16 cellular contexts compared by ENCODE assay signal in the genomic region with DNA sequence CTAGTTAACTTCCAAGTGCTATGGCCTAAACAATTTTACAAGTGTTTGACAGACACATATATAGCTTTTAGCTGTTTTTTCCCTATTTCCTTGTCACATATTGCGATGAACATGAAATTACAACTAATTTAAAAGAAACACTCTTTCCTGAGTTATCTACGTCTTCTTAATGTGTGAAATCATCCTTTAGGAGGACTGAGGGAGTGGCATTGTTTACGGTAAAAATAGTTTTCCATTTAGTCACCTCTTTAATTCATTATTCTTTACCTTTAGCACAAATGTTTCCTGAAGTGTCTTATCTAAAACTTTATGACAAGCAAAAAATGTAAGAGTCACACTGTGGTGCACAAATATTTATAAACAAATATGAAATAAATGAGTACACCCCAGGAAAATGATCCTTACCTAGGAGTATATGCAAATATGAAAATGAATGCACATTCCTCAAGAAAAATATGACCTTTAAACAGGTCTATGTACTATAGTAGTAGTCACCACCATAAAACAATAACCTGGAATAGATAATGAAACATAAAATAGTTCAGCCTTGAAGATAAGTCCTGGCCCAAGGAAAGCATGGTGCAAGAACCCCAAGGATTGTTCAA.
DNase-seq lines count a peak whose midpoint lies in the region; ATAC-seq, FAIRE-seq and TF ChIP-seq lines count a peak whose summit lies in the region.
"Had no signal": no experiment of that assay in that cellular context is flagged by ENCODE, and none has a peak within 500 bp of the region (broad histone marks: within the 10 kb centered on the region; RNA-seq: fewer than 3 reads in every experiment).

No MANE protein-coding gene starts in this region.

- TF ChIP-seq CTCF in PC-3 (conservative IDR thresholded peaks at IDR 0.05; ENCODE audit: low read depth, low read length) (no peak), colonic mucosa (IDR thresholded peaks at IDR 0.05) (no peak), transverse colon (IDR thresholded peaks at IDR 0.05) (no peak), upper lobe of left lung (IDR thresholded peaks at IDR 0.05) (no peak)

- H3K27ac ChIP-seq in PC-3 (ENCODE audit: low read length) = peak overlapping the region; percentile 54
- H3K27ac ChIP-seq in colonic mucosa = peak overlapping the region; percentile 60
- peak overlapping the region; percentile 17 to 80 (median 61) for H3K27ac ChIP-seq in transverse colon
- no peak overlapping the region for H3K27ac ChIP-seq in upper lobe of left lung
- H3K27ac ChIP-seq: KMS-11 had no signal

- H3K27me3 ChIP-seq in PC-3 (ENCODE audit: low read length) = no peaks in the 10 kb centered on the region
- H3K27me3 ChIP-seq in colonic mucosa = no peaks in the 10 kb centered on the region
- H3K27me3 ChIP-seq in transverse colon = no peaks in the 10 kb centered on the region
- no peaks in the 10 kb centered on the region for H3K27me3 ChIP-seq in upper lobe of left lung

- no peaks in the 10 kb centered on the region for H3F3A ChIP-seq in PC-3 (ENCODE audit: low read length, unreplicated experiment)

- POLR2A ChIA-PET in PC-3 (lab: Charles Lee; ENCODE audit: unreplicated experiment) = no interaction called here

- 50 to 57% methylated on average over 3 of the region's 3 CpGs for WGBS in transverse colon (ENCODE audit: low coverage in 1 of 2), 2 donors
- 80 to 81% methylated on average over 3 of the region's 3 CpGs for WGBS in upper lobe of left lung, 2 donors

- no peak for TF ChIP-seq POLR2A in GM12892 (IDR thresholded peaks at IDR 0.05; ENCODE audit: low read depth, low read length)
- TF ChIP-seq POLR2A in transverse colon (IDR thresholded peaks at IDR 0.05) = no peak
- no peak for TF ChIP-seq POLR2A in upper lobe of left lung (IDR thresholded peaks at IDR 0.05)

- H3K4me2 ChIP-seq in PC-3 (ENCODE audit: low read length) = peak overlapping the region; percentile 48
- H3K4me2 ChIP-seq: KMS-11 had no signal

- H3K4me3 ChIP-seq in PC-3 (ENCODE audit: low read length) (no peak overlapping the region), colonic mucosa (no peak overlapping the region), transverse colon (no peak overlapping the region), upper lobe of left lung (no peak overlapping the region)

- in situ Hi-C loops in transverse colon (cut with MboI; ENCODE audit: low pct_ligation_motif_present in 1 of 4, low pct_unique_long_range_greater_than_20kb in 1 of 4, low sequenced_read_pairs in 3 of 4) = no loop called here

- peak; percentile 24 for FAIRE-seq in GM12892 (lab: Jason Lieb, UNC)

- H3K36me3 ChIP-seq in PC-3 (ENCODE audit: low read depth, low read length) = no peaks in the 10 kb centered on the region
- H3K36me3 ChIP-seq in colonic mucosa = no peaks in the 10 kb centered on the region
- no peaks in the 10 kb centered on the region for H3K36me3 ChIP-seq in transverse colon
- no peaks in the 10 kb centered on the region for H3K36me3 ChIP-seq in upper lobe of left lung

- peak overlapping the region; percentile 2; the same call in 1 of the 2 replicates for H2AFZ ChIP-seq in PC-3 (ENCODE audit: low read length)

- ATAC-seq in PC-3 (peak; percentile 93), upper lobe of left lung (ENCODE audit: low FRiP score in 2 of 2) (no peak)
- ATAC-seq: Right ventricle myocardium inferior had no signal

- no peaks in the 10 kb centered on the region for H3K9me2 ChIP-seq in PC-3 (replicated peaks; ENCODE audit: low read length)

- H3K9me3 ChIP-seq in PC-3 (ENCODE audit: low read length) (no peaks in the 10 kb centered on the region), colonic mucosa (no peaks in the 10 kb centered on the region), transverse colon (no peaks in the 10 kb centered on the region), upper lobe of left lung (no peaks in the 10 kb centered on the region)

- H4K20me1 ChIP-seq in PC-3 (ENCODE audit: low read length) = no peaks in the 10 kb centered on the region

- intact Hi-C loops in PC-3 (cut with micrococcal nuclease) = loop anchor here (1.0 to 2.0 kb wide), 2 partner anchors 21 to 59 kb away; no protein-coding TSS in a partner anchor
- intact Hi-C loops in colonic mucosa (cut with DNase I) = no loop called here
- intact Hi-C loops in transverse colon (cut with DNase I; ENCODE audit: low total_unique reads) = no loop called here

- no peak for TF ChIP-seq EP300 in transverse colon (IDR thresholded peaks at IDR 0.05; ENCODE audit: low read depth)
- TF ChIP-seq EP300 in upper lobe of left lung (IDR thresholded peaks at IDR 0.05) = no peak

- BruUV-seq in PC-3 (replicated peaks; lab: Mats Ljungman, UMichigan) = no TSS peak

- H3K9ac ChIP-seq in PC-3 (ENCODE audit: low read length) (no peak overlapping the region), colonic mucosa (ENCODE audit: low read depth in 2 of 2, low read length in 2 of 2) (no peak overlapping the region)
- H3K9ac ChIP-seq: KMS-11 had no signal

- DNase-seq in GM12892 (ENCODE audit: insufficient read length) (no peak), PC-3 (peak; percentile 83), colonic mucosa (no peak), transverse colon (no peak), cerebellum (ENCODE audit: low spot score) (no peak), NCI-H524 treated with DMSO at 0.1 percent for 48 hours (lab: John Stamatoyannopoulos, UW) (no peak), T1000 (lab: John Stamatoyannopoulos, UW) (no peak), upper lobe of left lung (no peak)
- DNase-seq: GDM1, GOT3, NCI-H1436, NCI-H1930, NCI-H345, NCI-H526 had no signal

- peaks cover 19% of the 10 kb centered on the region for H3K4me1 ChIP-seq in PC-3 (ENCODE audit: insufficient read depth, low read length)
- H3K4me1 ChIP-seq in colonic mucosa = no peaks in the 10 kb centered on the region
- peaks cover 0 to 47% (median 14%) of the 10 kb centered on the region in 4 donors for H3K4me1 ChIP-seq in transverse colon
- H3K4me1 ChIP-seq in upper lobe of left lung = no peaks in the 10 kb centered on the region

- CTCF ChIA-PET in PC-3 (lab: Charles Lee) = no interaction called here

- H3K79me2 ChIP-seq in PC-3 (ENCODE audit: low read length) = no peaks in the 10 kb centered on the region

Comparison
In these comparisons a context has a peak if more than half of its experiments do, and no peak if none do; other contexts are left out.
1. H3K27ac ChIP-seq: peak in PC-3 (single experiment), colonic mucosa (single experiment) and transverse colon (4 of 4); none in upper lobe of left lung (0 of 4).